8 cellular contexts compared by ENCODE assay signal in the genomic region with DNA sequence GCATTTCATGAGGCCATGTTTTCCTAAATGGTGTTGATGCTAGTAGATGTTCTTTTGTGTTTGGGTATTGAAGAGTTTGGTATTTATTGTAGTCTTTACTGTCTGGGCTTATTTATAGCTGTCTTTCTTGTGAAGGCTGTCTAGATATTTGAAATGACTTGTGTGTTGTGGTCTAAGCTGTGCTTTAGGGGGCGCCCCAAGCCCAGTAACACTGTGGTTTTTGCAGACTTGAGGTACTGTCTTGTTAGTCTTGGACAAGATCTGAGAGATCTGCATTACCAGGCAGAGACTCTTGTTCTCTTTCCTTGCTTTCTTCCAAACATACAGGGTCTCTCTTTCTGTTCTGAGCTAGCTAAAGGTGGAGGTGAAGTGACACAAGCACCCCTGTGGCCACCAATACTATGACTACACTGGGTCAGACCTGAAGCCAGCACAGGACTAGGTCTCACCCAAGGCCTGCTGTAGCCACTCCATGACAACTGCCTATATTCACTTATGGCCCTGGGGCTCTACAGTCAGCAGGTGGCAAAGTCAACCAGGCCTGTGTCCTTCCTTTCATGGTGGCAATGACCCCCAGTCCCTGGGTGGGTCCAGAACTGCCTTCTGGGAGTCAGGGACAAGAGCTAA.
A peak's percentile ranks its signal among the peaks of the same experiment; 100 is the strongest.
DNase-seq lines count a peak whose midpoint lies in the region; ATAC-seq and TF ChIP-seq lines count a peak whose summit lies in the region.

No MANE protein-coding gene starts in this region.

- no peak overlapping the region for H3K4me3 ChIP-seq in BE2C (ENCODE audit: low read depth, low read length)
- no peak overlapping the region for H3K4me3 ChIP-seq in fibroblast of pulmonary artery (replicated peaks; ENCODE audit: low read depth, low read length)

- peak; percentile 62 for TF ChIP-seq CTCF in BE2C (IDR thresholded peaks at IDR 0.05; ENCODE audit: low read depth, low read length)
- TF ChIP-seq CTCF in fibroblast of pulmonary artery (IDR thresholded peaks at IDR 0.05; ENCODE audit: low read length, missing control alignments): peak; percentile 60

- TF ChIP-seq EP300 in Ishikawa (IDR thresholded peaks at IDR 0.05; ENCODE audit: borderline replicate concordance): no peak

- no peaks in the 10 kb centered on the region for H3K4me1 ChIP-seq in BE2C

- no peaks in the 10 kb centered on the region for H3K36me3 ChIP-seq in BE2C

- TF ChIP-seq RAD21 in Ishikawa (IDR thresholded peaks at IDR 0.05; ENCODE audit: low read depth): peak; percentile 89

- peak; percentile 50 for DNase-seq in BE2C
- peak; percentile 60 for DNase-seq in UCSD-AML1 (lab: John Stamatoyannopoulos, UW; ENCODE audit: unreplicated experiment)
- peak; percentile 75 for DNase-seq in fibroblast of pulmonary artery (ENCODE audit: low read depth)
- DNase-seq in stimulated activated CD4-positive, alpha-beta T cell treated with anti-CD3 and anti-CD28 coated beads, Interleukin-2, amount 100 ng/mL, for 24 hours: peak; percentile 21 to 47
- no peak for DNase-seq in retina
- DNase-seq in NK-92 (lab: John Stamatoyannopoulos, UW; ENCODE audit: unreplicated experiment): no peak

- H3K27me3 ChIP-seq in BE2C: no peaks in the 10 kb centered on the region

- peak; percentile 72 for ATAC-seq in GM18907 (IDR thresholded peaks at IDR 0.05; ENCODE audit: unreplicated experiment)

- no peaks in the 10 kb centered on the region for H3K9me3 ChIP-seq in BE2C

TF ChIP-seq in Ishikawa, 13 proteins besides CTCF, POLR2A, EP300 and RAD21:
- no peak for TF ChIP-seq CREB1 (IDR thresholded peaks at IDR 0.05; ENCODE audit: low read depth)
- no peak for TF ChIP-seq TEAD4 (IDR thresholded peaks at IDR 0.05)
- TF ChIP-seq EGR1 (IDR thresholded peaks at IDR 0.05): no peak
- TF ChIP-seq ZBTB7A (IDR thresholded peaks at IDR 0.05; ENCODE audit: low read depth): no peak
- no peak for TF ChIP-seq TCF12 (IDR thresholded peaks at IDR 0.05; ENCODE audit: low read depth)
- TF ChIP-seq TAF1 (IDR thresholded peaks at IDR 0.05; ENCODE audit: low read depth): no peak
- TF ChIP-seq YY1 (IDR thresholded peaks at IDR 0.05; ENCODE audit: low read depth): no peak
- no peak for TF ChIP-seq CEBPB (IDR thresholded peaks at IDR 0.05)
- TF ChIP-seq, protein P1, sequence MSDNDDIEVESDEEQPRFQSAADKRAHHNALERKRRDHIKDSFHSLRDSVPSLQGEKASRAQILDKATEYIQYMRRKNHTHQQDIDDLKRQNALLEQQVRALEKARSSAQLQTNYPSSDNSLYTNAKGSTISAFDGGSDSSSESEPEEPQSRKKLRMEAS (IDR thresholded peaks at IDR 0.05): no peak
- TF ChIP-seq FOXM1 (IDR thresholded peaks at IDR 0.05; ENCODE audit: borderline replicate concordance, low read depth): no peak
- no peak for TF ChIP-seq NFIC (IDR thresholded peaks at IDR 0.05)
- TF ChIP-seq, protein P2, sequence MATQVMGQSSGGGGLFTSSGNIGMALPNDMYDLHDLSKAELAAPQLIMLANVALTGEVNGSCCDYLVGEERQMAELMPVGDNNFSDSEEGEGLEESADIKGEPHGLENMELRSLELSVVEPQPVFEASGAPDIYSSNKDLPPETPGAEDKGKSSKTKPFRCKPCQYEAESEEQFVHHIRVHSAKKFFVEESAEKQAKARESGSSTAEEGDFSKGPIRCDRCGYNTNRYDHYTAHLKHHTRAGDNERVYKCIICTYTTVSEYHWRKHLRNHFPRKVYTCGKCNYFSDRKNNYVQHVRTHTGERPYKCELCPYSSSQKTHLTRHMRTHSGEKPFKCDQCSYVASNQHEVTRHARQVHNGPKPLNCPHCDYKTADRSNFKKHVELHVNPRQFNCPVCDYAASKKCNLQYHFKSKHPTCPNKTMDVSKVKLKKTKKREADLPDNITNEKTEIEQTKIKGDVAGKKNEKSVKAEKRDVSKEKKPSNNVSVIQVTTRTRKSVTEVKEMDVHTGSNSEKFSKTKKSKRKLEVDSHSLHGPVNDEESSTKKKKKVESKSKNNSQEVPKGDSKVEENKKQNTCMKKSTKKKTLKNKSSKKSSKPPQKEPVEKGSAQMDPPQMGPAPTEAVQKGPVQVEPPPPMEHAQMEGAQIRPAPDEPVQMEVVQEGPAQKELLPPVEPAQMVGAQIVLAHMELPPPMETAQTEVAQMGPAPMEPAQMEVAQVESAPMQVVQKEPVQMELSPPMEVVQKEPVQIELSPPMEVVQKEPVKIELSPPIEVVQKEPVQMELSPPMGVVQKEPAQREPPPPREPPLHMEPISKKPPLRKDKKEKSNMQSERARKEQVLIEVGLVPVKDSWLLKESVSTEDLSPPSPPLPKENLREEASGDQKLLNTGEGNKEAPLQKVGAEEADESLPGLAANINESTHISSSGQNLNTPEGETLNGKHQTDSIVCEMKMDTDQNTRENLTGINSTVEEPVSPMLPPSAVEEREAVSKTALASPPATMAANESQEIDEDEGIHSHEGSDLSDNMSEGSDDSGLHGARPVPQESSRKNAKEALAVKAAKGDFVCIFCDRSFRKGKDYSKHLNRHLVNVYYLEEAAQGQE (IDR thresholded peaks at IDR 0.05; ENCODE audit: low read depth): no peak
- TF ChIP-seq, protein P3, sequence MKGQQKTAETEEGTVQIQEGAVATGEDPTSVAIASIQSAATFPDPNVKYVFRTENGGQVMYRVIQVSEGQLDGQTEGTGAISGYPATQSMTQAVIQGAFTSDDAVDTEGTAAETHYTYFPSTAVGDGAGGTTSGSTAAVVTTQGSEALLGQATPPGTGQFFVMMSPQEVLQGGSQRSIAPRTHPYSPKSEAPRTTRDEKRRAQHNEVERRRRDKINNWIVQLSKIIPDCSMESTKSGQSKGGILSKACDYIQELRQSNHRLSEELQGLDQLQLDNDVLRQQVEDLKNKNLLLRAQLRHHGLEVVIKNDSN (IDR thresholded peaks at IDR 0.05): no peak

Comparison
In these comparisons a context has a peak if more than half of its experiments do, and no peak if none do; other contexts are left out.
1. DNase-seq: peak in BE2C (single experiment), UCSD-AML1 (single experiment), fibroblast of pulmonary artery (single experiment) and stimulated activated CD4-positive, alpha-beta T cell treated with anti-CD3 and anti-CD28 coated beads, Interleukin-2, amount 100 ng/mL, for 24 hours (2 of 2); none in retina (single experiment) and NK-92 (single experiment).